ENCODE assay signal across 13 cellular contexts in the genomic region with DNA sequence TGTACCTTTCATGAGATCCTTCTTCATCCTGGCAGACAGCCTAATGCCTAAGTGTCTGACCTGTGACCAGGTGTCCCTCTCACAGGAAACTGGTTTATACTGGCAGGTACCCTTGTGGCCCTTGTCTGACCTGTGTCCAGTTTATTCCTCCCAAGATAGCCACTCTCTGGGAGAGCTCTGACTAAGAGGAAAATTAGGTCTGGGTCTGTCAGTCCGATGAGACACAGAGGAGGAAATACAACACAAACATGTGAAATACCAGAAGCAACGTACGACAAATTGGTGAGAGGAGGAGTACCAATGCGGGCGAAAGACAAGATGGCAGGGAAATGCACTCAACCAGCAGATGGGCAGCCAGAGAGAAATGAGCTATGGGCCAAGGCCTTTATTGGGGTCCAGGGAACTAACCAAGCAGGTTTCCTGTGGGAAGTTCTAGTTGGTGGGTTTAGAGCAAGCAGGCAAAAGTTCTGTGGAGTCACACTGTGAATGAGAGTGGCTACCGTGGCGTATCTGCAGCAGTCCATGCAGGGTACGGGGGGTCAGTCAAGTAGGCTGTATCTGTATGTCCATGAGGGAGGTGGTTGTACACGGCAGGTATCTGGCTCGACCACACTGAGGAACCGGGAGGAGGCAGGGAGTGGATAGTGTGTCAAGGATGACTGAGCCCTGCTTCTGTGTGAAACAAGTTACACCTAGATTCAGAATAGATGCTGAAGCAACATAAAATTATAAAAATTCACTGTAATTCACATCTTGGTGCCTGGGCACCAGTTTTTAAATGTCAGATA.
DNase-seq lines count a peak whose midpoint lies in the region; ATAC-seq and TF ChIP-seq lines count a peak whose summit lies in the region.
"Had no signal": no experiment of that assay in that cellular context is flagged by ENCODE, and none has a peak within 500 bp of the region (broad histone marks: within the 10 kb centered on the region; RNA-seq: fewer than 3 reads in every experiment).

No MANE protein-coding gene starts in this region.

- DNase-seq in CD8-positive, alpha-beta T cell, result no peak
- DNase-seq in EH (ENCODE audit: low read depth), result peak; percentile 49
- no peak for DNase-seq in activated T-helper 2 cell treated with anti-CD3 and anti-CD28 coated beads, Interferon-gamma antibody, Interleukin-2, Interleukin-4, amounts not matched to agents 10 μg/mL and 5 μg/mL and 100 μg/mL, durations not matched to agents 14 hours and 24 hours and 36 hours (ENCODE audit: low spot score)
- DNase-seq in mucosa of descending colon, result no peak
- DNase-seq in NCI-H146 treated with DMSO at 0.1 percent for 48 hours (lab: John Stamatoyannopoulos, UW; ENCODE audit: unreplicated experiment), result no peak
- no peak for DNase-seq in GM03348 (ENCODE audit: low spot score)
- DNase-seq in LoVo (ENCODE audit: low spot score), result no peak
- DNase-seq: COR-L47; effector CD4-positive, alpha-beta T cell; NCI-H2081 treated with DMSO at 0.1 percent for 48 hours; NK-92 treated with Interleukin-12 subunit alpha and Interleukin-12 subunit beta, amount 100 ng/mL, for 24 hours had no signal

- ATAC-seq in CD8-positive, alpha-beta T cell, result no peak
- ATAC-seq in mucosa of descending colon, result peak; percentile 54

- H3K27me3 Mint-ChIP-seq in CD8-positive, alpha-beta T cell (ENCODE audit: low read depth), result no peaks in the 10 kb centered on the region
- H3K27me3 Mint-ChIP-seq in activated T-helper 2 cell treated with anti-CD3 and anti-CD28 coated beads, Interferon-gamma antibody, Interleukin-2, Interleukin-4, amounts not matched to agents 10 μg/mL and 5 μg/mL and 100 μg/mL, durations not matched to agents 14 hours and 24 hours and 36 hours (ENCODE audit: low read depth), result no peaks in the 10 kb centered on the region

- no peak for TF ChIP-seq CTCF in CD8-positive, alpha-beta T cell (IDR thresholded peaks at IDR 0.05)
- TF ChIP-seq CTCF in mucosa of descending colon (IDR thresholded peaks at IDR 0.05), result no peak

- no peak overlapping the region for H3K4me3 Mint-ChIP-seq in CD8-positive, alpha-beta T cell
- no peak overlapping the region for H3K4me3 Mint-ChIP-seq in activated T-helper 2 cell treated with anti-CD3 and anti-CD28 coated beads, Interferon-gamma antibody, Interleukin-2, Interleukin-4, amounts not matched to agents 10 μg/mL and 5 μg/mL and 100 μg/mL, durations not matched to agents 14 hours and 24 hours and 36 hours (ENCODE audit: low read depth)
- H3K4me3 Mint-ChIP-seq: nephron had no signal

- no peaks in the 10 kb centered on the region for H3K36me3 ChIP-seq in CD8-positive, alpha-beta T cell (ENCODE audit: insufficient read depth, low read length)
- H3K36me3 ChIP-seq in mucosa of descending colon (ENCODE audit: low read depth), result no peaks in the 10 kb centered on the region
- H3K36me3 ChIP-seq: suprapubic skin had no signal

- no peaks in the 10 kb centered on the region for H3K9me3 ChIP-seq in CD8-positive, alpha-beta T cell (ENCODE audit: low read length)
- H3K9me3 ChIP-seq in mucosa of descending colon, result no peaks in the 10 kb centered on the region
- H3K9me3 ChIP-seq: suprapubic skin had no signal

- no peak overlapping the region for H3K4me3 ChIP-seq in CD8-positive, alpha-beta T cell (ENCODE audit: low read depth, low read length)
- no peak overlapping the region for H3K4me3 ChIP-seq in mucosa of descending colon
- H3K4me3 ChIP-seq: suprapubic skin had no signal

- peak overlapping the region; percentile 14 for H3K27ac Mint-ChIP-seq in CD8-positive, alpha-beta T cell
- H3K27ac Mint-ChIP-seq in activated T-helper 2 cell treated with anti-CD3 and anti-CD28 coated beads, Interferon-gamma antibody, Interleukin-2, Interleukin-4, amounts not matched to agents 10 μg/mL and 5 μg/mL and 100 μg/mL, durations not matched to agents 14 hours and 24 hours and 36 hours, result peak overlapping the region; percentile 47

- peaks cover 2% of the 10 kb centered on the region for H3K9me3 Mint-ChIP-seq in CD8-positive, alpha-beta T cell
- H3K9me3 Mint-ChIP-seq in activated T-helper 2 cell treated with anti-CD3 and anti-CD28 coated beads, Interferon-gamma antibody, Interleukin-2, Interleukin-4, amounts not matched to agents 10 μg/mL and 5 μg/mL and 100 μg/mL, durations not matched to agents 14 hours and 24 hours and 36 hours, result no peaks in the 10 kb centered on the region
- H3K9me3 Mint-ChIP-seq: nephron had no signal

- POLR2A ChIA-PET in CD8-positive, alpha-beta T cell (lab: Charles Lee), result no interaction called here

- no peaks in the 10 kb centered on the region for H3K27me3 ChIP-seq in CD8-positive, alpha-beta T cell (ENCODE audit: insufficient read depth, low read length)
- H3K27me3 ChIP-seq: suprapubic skin had no signal

- H3K27ac ChIP-seq in CD8-positive, alpha-beta T cell (ENCODE audit: low read depth, low read length), result no peak overlapping the region
- H3K27ac ChIP-seq: suprapubic skin had no signal

- H3K4me1 Mint-ChIP-seq in CD8-positive, alpha-beta T cell (ENCODE audit: low read depth), result peaks cover 73% of the 10 kb centered on the region
- peaks cover 64% of the 10 kb centered on the region for H3K4me1 Mint-ChIP-seq in activated T-helper 2 cell treated with anti-CD3 and anti-CD28 coated beads, Interferon-gamma antibody, Interleukin-2, Interleukin-4, amounts not matched to agents 10 μg/mL and 5 μg/mL and 100 μg/mL, durations not matched to agents 14 hours and 24 hours and 36 hours (ENCODE audit: low read depth)

- peaks cover 7% of the 10 kb centered on the region for H3K36me3 Mint-ChIP-seq in CD8-positive, alpha-beta T cell
- peaks cover 22% of the 10 kb centered on the region for H3K36me3 Mint-ChIP-seq in activated T-helper 2 cell treated with anti-CD3 and anti-CD28 coated beads, Interferon-gamma antibody, Interleukin-2, Interleukin-4, amounts not matched to agents 10 μg/mL and 5 μg/mL and 100 μg/mL, durations not matched to agents 14 hours and 24 hours and 36 hours (ENCODE audit: low read depth)

- intact Hi-C loops in CD8-positive, alpha-beta T cell (cut with DNase I, micrococcal nuclease), result no loop called here
- intact Hi-C loops in activated T-helper 2 cell treated with anti-CD3 and anti-CD28 coated beads, Interferon-gamma antibody, Interleukin-2, Interleukin-4, amounts not matched to agents 10 μg/mL and 5 μg/mL and 100 μg/mL, durations not matched to agents 14 hours and 24 hours and 36 hours (cut with micrococcal nuclease), result no loop called here
- intact Hi-C loops in mucosa of descending colon (cut with DNase I, micrococcal nuclease), result no loop called here

- H3K4me1 ChIP-seq in CD8-positive, alpha-beta T cell (ENCODE audit: insufficient read depth, low read length), result peaks cover 41% of the 10 kb centered on the region
- H3K4me1 ChIP-seq in mucosa of descending colon (ENCODE audit: low read depth), result peaks cover 19% of the 10 kb centered on the region

- CTCF ChIA-PET in CD8-positive, alpha-beta T cell (lab: Charles Lee), result interaction anchor here (1.1 kb wide), 1 partner anchor 9 kb away, joined by 3 read pairs; no protein-coding TSS in a partner anchor
